11 cellular contexts compared by ENCODE assay signal in genomic region chr18:49400398-49401072, GRCh38. TPM values are rescaled to one million over a fixed set of nuclear protein-coding genes. Genes with fewer than 3 reads are reported as not detected.
DNase-seq lines count a peak whose midpoint lies in the region; ATAC-seq and TF ChIP-seq lines count a peak whose summit lies in the region.
"Had no signal": no experiment of that assay in that cellular context is flagged by ENCODE, and none has a peak within 500 bp of the region (broad histone marks: within the 10 kb centered on the region; RNA-seq: fewer than 3 reads in every experiment).

No MANE protein-coding gene starts in this region.

- no peak overlapping the region for H3K27ac ChIP-seq in CD8-positive, alpha-beta memory T cell (ENCODE audit: low read depth, low read length)
- H3K27ac ChIP-seq in VCaP = peak overlapping the region; percentile 26
- H3K27ac ChIP-seq in lung (ENCODE audit: low read depth in 1 of 2, low read length in 1 of 2) = peak overlapping the region in 1 of 2 donors; percentile 82
- no peak overlapping the region for H3K27ac ChIP-seq in psoas muscle
- H3K27ac ChIP-seq in RWPE1 = no peak overlapping the region
- H3K27ac ChIP-seq: cardiac muscle cell had no signal

- H3K4me3 Mint-ChIP-seq in CD8-positive, alpha-beta memory T cell = peak overlapping the region in 2 of 7 donors; percentile 27 to 28

- TF ChIP-seq CTCF in VCaP (conservative IDR thresholded peaks at IDR 0.05) (no peak), lung (IDR thresholded peaks at IDR 0.05; ENCODE audit: control extremely low read depth, extremely low read depth) (no peak), psoas muscle (IDR thresholded peaks at IDR 0.05) (no peak), RWPE1 (conservative IDR thresholded peaks at IDR 0.05; ENCODE audit: low read depth) (no peak)

- ATAC-seq in GM21786 (IDR thresholded peaks at IDR 0.05; ENCODE audit: unreplicated experiment) (peak; percentile 67), lung (ENCODE audit: insufficient read depth, low FRiP score) (peak; percentile 77), psoas muscle (no peak)

- H3K27me3 Mint-ChIP-seq in CD8-positive, alpha-beta memory T cell = no peaks in the 10 kb centered on the region

- CTCF ChIA-PET in CD8-positive, alpha-beta memory T cell (lab: Charles Lee) = no interaction called here
- CTCF ChIA-PET in RWPE1 (lab: Yijun Ruan, JAX) = interaction anchor here (0.5 to 0.6 kb wide), 2 partner anchors 35 to 251 kb away, joined by 3 to 4 read pairs; no protein-coding TSS in a partner anchor

- peaks cover 0 to 4% (median 4%) of the 10 kb centered on the region in 3 donors for H3K36me3 Mint-ChIP-seq in CD8-positive, alpha-beta memory T cell

- H3K4me1 ChIP-seq in CD8-positive, alpha-beta memory T cell (ENCODE audit: insufficient read depth, low read length) = peaks cover 36% of the 10 kb centered on the region
- H3K4me1 ChIP-seq in lung (ENCODE audit: control insufficient read depth in 2 of 2, insufficient read depth in 2 of 2, low read length in 2 of 2) (peaks cover 2 to 4% of the 10 kb centered on the region in 2 donors), psoas muscle (no peaks in the 10 kb centered on the region)
- H3K4me1 ChIP-seq: HAP-1 had no signal

- no peak overlapping the region for H3K4me3 ChIP-seq in CD8-positive, alpha-beta memory T cell (ENCODE audit: low read length)
- H3K4me3 ChIP-seq in lung (no peak overlapping the region), psoas muscle (no peak overlapping the region)
- H3K4me3 ChIP-seq: cardiac muscle cell, HAP-1 had no signal

- peak overlapping the region; percentile 13 to 89 (median 74) for H3K27ac Mint-ChIP-seq in CD8-positive, alpha-beta memory T cell

- no peaks in the 10 kb centered on the region for H3K9me3 Mint-ChIP-seq in CD8-positive, alpha-beta memory T cell

- H3K27me3 ChIP-seq in CD8-positive, alpha-beta memory T cell (ENCODE audit: insufficient read depth, low read length, poor library complexity, severe bottlenecking) = no peaks in the 10 kb centered on the region
- no peaks in the 10 kb centered on the region for H3K27me3 ChIP-seq in lung (ENCODE audit: control insufficient read depth, insufficient read depth)
- no peaks in the 10 kb centered on the region for H3K27me3 ChIP-seq in psoas muscle (ENCODE audit: insufficient read depth in 3 of 3, low read length in 2 of 3)
- H3K27me3 ChIP-seq: cardiac muscle cell had no signal

- H3K9me3 ChIP-seq in CD8-positive, alpha-beta memory T cell (ENCODE audit: low read length) = no peaks in the 10 kb centered on the region
- H3K9me3 ChIP-seq in lung (ENCODE audit: control insufficient read depth in 2 of 2, insufficient read depth in 1 of 2, low read length in 1 of 2) = no peaks in the 10 kb centered on the region
- no peaks in the 10 kb centered on the region for H3K9me3 ChIP-seq in psoas muscle
- H3K9me3 ChIP-seq: HAP-1 had no signal

- peaks cover 47 to 59% (median 57%) of the 10 kb centered on the region in 3 donors for H3K4me1 Mint-ChIP-seq in CD8-positive, alpha-beta memory T cell

- 66 to 67% methylated on average over 1 of the region's 1 CpG for WGBS in lung, 2 donors
- WGBS in psoas muscle, 3 donors = 71 to 83% (median 73%) methylated on average over 1 of the region's 1 CpG

- DNase-seq in CD8-positive, alpha-beta memory T cell = no peak
- DNase-seq in lung (ENCODE audit: low spot score) = no peak
- DNase-seq in psoas muscle = no peak
- DNase-seq in RWPE1 (ENCODE audit: low spot score) = no peak
- DNase-seq in GM19240 (ENCODE audit: insufficient read length, low spot score) = no peak
- no peak for DNase-seq in COR-L47 (lab: John Stamatoyannopoulos, UW)
- DNase-seq: NCI-H2107 had no signal

- H3K36me3 ChIP-seq in CD8-positive, alpha-beta memory T cell (ENCODE audit: insufficient read depth, low read length) = no peaks in the 10 kb centered on the region
- H3K36me3 ChIP-seq in lung (ENCODE audit: control insufficient read depth in 2 of 2, insufficient read depth in 2 of 2, low read length in 2 of 2) (no peaks in the 10 kb centered on the region), psoas muscle (ENCODE audit: insufficient read depth in 1 of 2, low read depth in 1 of 2) (no peaks in the 10 kb centered on the region)
- H3K36me3 ChIP-seq: cardiac muscle cell, HAP-1 had no signal

- POLR2A ChIA-PET in CD8-positive, alpha-beta memory T cell (lab: Charles Lee) = no interaction called here
- POLR2A ChIA-PET in RWPE1 (lab: Yijun Ruan, JAX; ENCODE audit: low non-redundant PET) = interaction anchor here (0.6 kb wide), 1 partner anchor 425 kb away, joined by 6 read pairs; no protein-coding TSS in a partner anchor

- intact Hi-C loops in psoas muscle (cut with DNase I) = no loop called here

RNA-seq across cellular contexts. Expression of gene DYM, which starts 59.9 kb away (rescaled TPM):
- 10 to 100 TPM; 71.6 to 76.8 TPM for total RNA-seq in CD8-positive, alpha-beta memory T cell
- polyA plus RNA-seq in CD8-positive, alpha-beta memory T cell = 40.5 TPM
- 10 to 100 TPM; 59.4 to 94.2 TPM for total RNA-seq in lung
- polyA plus RNA-seq in lung = 10 to 100 TPM; 15.6 to 17.2 TPM
- total RNA-seq in psoas muscle = 10 to 100 TPM; 59.6 to 79.2 (median 75.1) TPM
- polyA plus RNA-seq in psoas muscle = 10 to 100 TPM; 24.1 to 71.0 (median 28.9) TPM

Comparison
In these comparisons a context has a peak if more than half of its experiments do, and no peak if none do; other contexts are left out.
1. ATAC-seq: peak in GM21786 (single experiment) and lung (single experiment); none in psoas muscle (0 of 4).